ENCODE assay signal across 25 cellular contexts in the genomic region with DNA sequence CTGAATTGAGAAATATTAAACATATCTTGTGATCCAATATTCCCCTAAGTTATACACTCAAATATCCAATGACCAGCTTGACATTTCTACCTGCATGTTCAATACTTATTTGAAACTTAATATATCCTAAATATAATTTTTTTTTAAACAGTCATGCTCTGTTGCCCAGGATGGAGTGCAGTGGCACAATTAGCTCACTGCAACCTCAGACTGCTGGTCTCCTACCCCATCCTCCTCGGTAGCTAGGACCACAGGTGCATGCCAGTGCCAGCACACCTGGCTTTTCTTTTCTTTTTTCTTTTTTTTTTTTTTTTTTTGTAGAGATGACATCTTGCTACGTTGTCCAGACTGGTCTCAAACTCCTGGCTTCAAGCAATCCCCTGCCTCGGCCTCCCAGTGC. TPM values are rescaled to one million over a fixed set of nuclear protein-coding genes. Genes with fewer than 3 reads are reported as not detected.
DNase-seq lines count a peak whose midpoint lies in the region; ATAC-seq, FAIRE-seq and TF ChIP-seq lines count a peak whose summit lies in the region.
"Had no signal": no experiment of that assay in that cellular context is flagged by ENCODE, and none has a peak within 500 bp of the region (broad histone marks: within the 10 kb centered on the region; RNA-seq: fewer than 3 reads in every experiment).

No MANE protein-coding gene starts in this region.

- no peak for TF ChIP-seq RAD21 in HepG2 (CRISPR knock-in tag; IDR thresholded peaks at IDR 0.05)
- TF ChIP-seq RAD21 in GM12878 (IDR thresholded peaks at IDR 0.05; ENCODE audit: insufficient read depth, low read depth, low read length), result no peak

- TF ChIP-seq EP300 in HepG2 (IDR thresholded peaks at IDR 0.05; ENCODE audit: low read depth in 2 of 2, low read length in 2 of 2), result no peak
- TF ChIP-seq EP300 in HepG2 (CRISPR knock-in tag; IDR thresholded peaks at IDR 0.05; ENCODE audit: borderline replicate concordance), result no peak
- TF ChIP-seq EP300 in GM12878 (IDR thresholded peaks at IDR 0.05; ENCODE audit: borderline replicate concordance in 1 of 2, control insufficient read depth in 1 of 2, low read depth in 2 of 2, low read length in 2 of 2), result no peak

- DNase-seq in HepG2 (ENCODE audit: low spot score) (no peak), right lobe of liver (no peak), GM12878 (ENCODE audit: low read depth, low spot score) (no peak)
- no peak for DNase-seq in stimulated activated CD4-positive, alpha-beta T cell treated with anti-CD3 and anti-CD28 coated beads, Interleukin-2, amount 100 ng/mL, for 48 hours
- DNase-seq: C1 segment of cervical spinal cord; CD4-positive, alpha-beta memory T cell; COR-L47; EL; GDM1; MG63; NCI-H1105 treated with DMSO at 0.1 percent for 48 hours; NCI-H1694; NCI-H2029 treated with DMSO at 0.1 percent for 48 hours; NCI-H2171; NCI-H226; NCI-H510A; NCI-H69; SHP77 treated with DMSO at 0.1 percent for 48 hours; SW 1271 had no signal

- in situ Hi-C loops in HepG2 (cut with HindIII; ENCODE audit: extremely low pct_ligation_motif_present, low pct_unique_long_range_greater_than_20kb) (no loop called here), GM12878 (cut with MboI) (no loop called here)

- H3K79me2 ChIP-seq in HepG2 (ENCODE audit: insufficient read depth, low read length) (peaks cover 35% of the 10 kb centered on the region), GM12878 (ENCODE audit: control insufficient read depth, insufficient read depth, low read length) (peaks cover 39% of the 10 kb centered on the region)

- no peaks in the 10 kb centered on the region for H4K20me1 ChIP-seq in HepG2 (ENCODE audit: insufficient read depth, low read length)
- no peaks in the 10 kb centered on the region for H4K20me1 ChIP-seq in GM12878 (ENCODE audit: control insufficient read depth, insufficient read depth)

- H3K9me3 ChIP-seq in HepG2 (ENCODE audit: low read length) (no peaks in the 10 kb centered on the region), right lobe of liver (no peaks in the 10 kb centered on the region), GM12878 (replicated peaks; ENCODE audit: control insufficient read depth, insufficient read depth, low read length) (no peaks in the 10 kb centered on the region; the same call in 2 of the 3 replicates)
- H3K9me3 ChIP-seq: MG63 had no signal

- H3K9ac ChIP-seq in HepG2 (ENCODE audit: insufficient read depth, low read depth, low read length), result no peak overlapping the region
- H3K9ac ChIP-seq in GM12878 (ENCODE audit: control insufficient read depth, insufficient read depth, low read length), result no peak overlapping the region

- ATAC-seq in HepG2 (no peak), right lobe of liver (no peak), HG03354 (IDR thresholded peaks at IDR 0.05; ENCODE audit: poor library complexity, severe bottlenecking, unreplicated experiment) (peak; percentile 33), GM12878 (peak; percentile 22; the same call in 2 of the 3 replicates), HG02852 (IDR thresholded peaks at IDR 0.05; ENCODE audit: unreplicated experiment) (no peak), HG02571 (IDR thresholded peaks at IDR 0.05; ENCODE audit: unreplicated experiment) (no peak)
- ATAC-seq: K562, Panc1 had no signal

- no TSS peak for BruUV-seq in HepG2 (replicated peaks; lab: Mats Ljungman, UMichigan)
- no TSS peak for BruUV-seq in GM12878 (replicated peaks; lab: Mats Ljungman, UMichigan)

- intact Hi-C loops in HepG2 (cut with micrococcal nuclease; ENCODE audit: unreplicated experiment) (no loop called here), right lobe of liver (cut with DNase I) (no loop called here), GM12878 (cut with micrococcal nuclease; ENCODE audit: unreplicated experiment) (no loop called here)

- RAD21 ChIA-PET in GM12878 (lab: Charles Lee; ENCODE audit: unreplicated experiment), result interaction anchor here (0.6 to 4.0 kb wide), 6 partner anchors 9 to 85 kb away, joined by 3 to 38 read pairs (median 8); no protein-coding TSS in a partner anchor

- SMC1A ChIA-PET in GM12878 (lab: Charles Lee; ENCODE audit: uncharacterized antibody, unreplicated experiment), result interaction anchor here (0.6 to 5.8 kb wide), 6 partner anchors 11 to 198 kb away, joined by 3 to 56 read pairs (median 4); no protein-coding TSS in a partner anchor

- H3K4me3 ChIP-seq in HepG2 (replicated peaks in 1 of 3; ENCODE audit: insufficient read depth in 1 of 3, low read depth in 2 of 3, low read length in 3 of 3) (no peak overlapping the region), right lobe of liver (no peak overlapping the region), GM12878 (no peak overlapping the region)
- H3K4me3 ChIP-seq: K562, MG63 had no signal

- 0 out of 2 replicates have a peak overlapping the region, but pooled peaks have one; percentile 1 for H3K4me2 ChIP-seq in HepG2 (ENCODE audit: low read depth, low read length)
- peak overlapping the region; percentile 61 for H3K4me2 ChIP-seq in GM12878 (ENCODE audit: control insufficient read depth, insufficient read depth)

- no peak for FAIRE-seq in HepG2 (lab: Jason Lieb, UNC)
- no peak for FAIRE-seq in GM12878 (lab: Jason Lieb, UNC)
- FAIRE-seq: K562 had no signal

- WGBS in HepG2 (ENCODE audit: low lambda C conversion rate), result 96% methylated on average over 3 of the region's 3 CpGs
- 100% methylated on average over 2 of the region's 3 CpGs for WGBS in right lobe of liver (ENCODE audit: insufficient coverage, low coverage, low lambda C conversion rate, missing lambda C conversion rate)
- 74% methylated on average over 2 of the region's 3 CpGs for WGBS in GM12878 (ENCODE audit: insufficient coverage, insufficient replicate concordance, low lambda C conversion rate, missing lambda C conversion rate)

- H3K4me1 ChIP-seq in HepG2 (ENCODE audit: insufficient read depth, low read length), result peaks cover 37% of the 10 kb centered on the region
- H3K4me1 ChIP-seq in right lobe of liver, result peaks cover 0 to 32% (median 11%) of the 10 kb centered on the region in 4 donors
- H3K4me1 ChIP-seq in GM12878 (ENCODE audit: control insufficient read depth, insufficient read depth, low read length), result peaks cover 8% of the 10 kb centered on the region

- H3K27ac ChIP-seq in HepG2 (ENCODE audit: extremely low read length, insufficient read depth, low read length) (no peak overlapping the region), right lobe of liver (no peak overlapping the region), GM12878 (ENCODE audit: control insufficient read depth, insufficient read depth) (no peak overlapping the region)
- H3K27ac ChIP-seq: HL-60 had no signal

- H3K36me3 ChIP-seq in HepG2 (replicated peaks in 1 of 2; ENCODE audit: control insufficient read depth in 1 of 2, insufficient read depth in 2 of 2, low read length in 2 of 2), result peaks cover 4 to 11% of the 10 kb centered on the region in 2 experiments; a peak in 2 of 5 replicates
- H3K36me3 ChIP-seq in right lobe of liver, result peaks cover 0 to 17% (median 1%) of the 10 kb centered on the region in 4 donors
- peaks cover 0 to 3% of the 10 kb centered on the region in 2 experiments; a peak in 2 of 4 replicates for H3K36me3 ChIP-seq in GM12878 (ENCODE audit: control insufficient read depth in 2 of 2, insufficient read depth in 2 of 2, low read length in 1 of 2)
- H3K36me3 ChIP-seq: MG63 had no signal

- TF ChIP-seq CTCF in HepG2 (CRISPR knock-in tag; IDR thresholded peaks at IDR 0.05) (no peak), right lobe of liver (IDR thresholded peaks at IDR 0.05) (no peak), GM12878 (IDR thresholded peaks at IDR 0.05 in 2 of 3, conservative IDR thresholded peaks at IDR 0.05 in 1 of 3; ENCODE audit: control insufficient read depth in 2 of 3, extremely low read depth in 1 of 3, insufficient read depth in 1 of 3, low read depth in 3 of 3, low read length in 3 of 3) (no peak)

- POLR2A ChIA-PET in HepG2 (lab: Yijun Ruan, JAX) (interaction anchor here (3.9 kb wide), 1 partner anchor 70 kb away, joined by 17 read pairs; no protein-coding TSS in a partner anchor), GM12878 (lab: Charles Lee) (interaction anchor here (1.2 to 3.2 kb wide), 3 partner anchors 16 to 33 kb away, joined by 3 to 18 read pairs (median 8); no protein-coding TSS in a partner anchor)

- H3K27me3 ChIP-seq in HepG2 (ENCODE audit: control insufficient read depth in 1 of 2, insufficient read depth in 2 of 2, low read length in 2 of 2) (no peaks in the 10 kb centered on the region), right lobe of liver (no peaks in the 10 kb centered on the region), GM12878 (replicated peaks in 1 of 2; ENCODE audit: control insufficient read depth in 2 of 2, insufficient read depth in 2 of 2, low read length in 1 of 2) (no peaks in the 10 kb centered on the region)
- H3K27me3 ChIP-seq: MG63 had no signal

- H2AFZ ChIP-seq in HepG2 (ENCODE audit: low read length) (no peak overlapping the region), GM12878 (ENCODE audit: control insufficient read depth, low read depth, low read length) (no peak overlapping the region)

- TF ChIP-seq POLR2A in HepG2 (IDR thresholded peaks at IDR 0.05; ENCODE audit: insufficient read depth in 1 of 2, low read depth in 2 of 2, low read length in 2 of 2) (no peak), right lobe of liver (IDR thresholded peaks at IDR 0.05) (no peak), GM12878 (IDR thresholded peaks at IDR 0.05; ENCODE audit: low read depth, low read length) (no peak)

- CTCF ChIA-PET in HepG2 (lab: Yijun Ruan, JAX; ENCODE audit: low intra/inter-chr PET ratio, low total read pairs) (no interaction called here), GM12878 (lab: Yijun Ruan, JAX) (interaction anchor here (0.8 to 3.7 kb wide), 7 partner anchors 15 to 402 kb away, joined by 3 to 17 read pairs (median 3); no protein-coding TSS in a partner anchor)

RNA-seq across cellular contexts. Expression of a gene that starts 4.2 kb away (rescaled TPM):
- 68.6 and 98.2 TPM in 2 replicates for total RNA-seq in HepG2 (2016; rRNA removed; fragmentation: Illumina TruSeq; extraction: Trizol)
- total RNA-seq in HepG2 (2016; cell fraction: cytosol; rRNA removed; fragmentation: Illumina TruSeq; extraction: Trizol; ENCODE audit: low read depth), result 11.5 and 14.9 TPM in 2 replicates
- 70.0 and 103 TPM in 2 replicates for total RNA-seq in HepG2 (2016; cell fraction: insoluble cytoplasmic fraction; rRNA removed; fragmentation: Illumina TruSeq; extraction: Trizol)
- total RNA-seq in HepG2 (2016; cell fraction: membrane; rRNA removed; fragmentation: Illumina TruSeq; extraction: Trizol), result 26.4 and 34.0 TPM in 2 replicates
- total RNA-seq in HepG2 (2016; cell fraction: nucleus; rRNA removed; fragmentation: Illumina TruSeq; extraction: Trizol), result 60.4 and 62.1 TPM in 2 replicates
- 13.7 and 21.9 TPM in 2 replicates for polyA plus RNA-seq in HepG2 (2011; rRNA removed)
- 11.5 and 15.4 TPM in 2 replicates for polyA plus RNA-seq in HepG2 (2011; cell fraction: cytosol; rRNA removed)
- 4.5 and 5.2 TPM in 2 replicates for polyA plus RNA-seq in HepG2 (2011; cell fraction: nucleus; rRNA removed)
- 31.0 and 46.5 TPM in 2 replicates for polyA plus RNA-seq in HepG2 (2012)
- polyA plus RNA-seq in HepG2 (2016; cell fraction: cytosol; fragmentation: Illumina TruSeq; extraction: Trizol; ENCODE audit: low read depth), result 10.7 and 10.8 TPM in 2 replicates
- 71.6 and 79.6 TPM in 2 replicates for polyA plus RNA-seq in HepG2 (2016; cell fraction: insoluble cytoplasmic fraction; fragmentation: Illumina TruSeq; extraction: Trizol; ENCODE audit: low read depth)
- polyA plus RNA-seq in HepG2 (2016; cell fraction: membrane; fragmentation: Illumina TruSeq; extraction: Trizol; ENCODE audit: low read depth), result 15.4 and 19.8 TPM in 2 replicates
- polyA plus RNA-seq in HepG2 (2016; cell fraction: nucleus; fragmentation: Illumina TruSeq; extraction: Trizol; ENCODE audit: insufficient read depth, low read depth), result 27.3 and 28.7 TPM in 2 replicates
- 7.0 and 141 TPM in 2 replicates for polyA minus RNA-seq in HepG2 (2011; rRNA and poly(A)+ RNA removed; ENCODE audit: low replicate concordance)
- polyA minus RNA-seq in HepG2 (2011; cell fraction: cytosol; rRNA and poly(A)+ RNA removed), result 13.4 and 17.7 TPM in 2 replicates
- polyA minus RNA-seq in HepG2 (2011; cell fraction: nucleus; rRNA and poly(A)+ RNA removed), result 98.0 and 107 TPM in 2 replicates
- 10 to 100 TPM; 37.0 to 47.5 (median 40.7) TPM for total RNA-seq in right lobe of liver
- total RNA-seq in GM12878 (2013; cell fraction: nucleolus; rRNA removed), result 87.8 and 98.2 TPM in 2 replicates
- total RNA-seq in GM12878 (2014; rRNA removed), result 34.8 and 45.1 TPM in 2 replicates
- total RNA-seq in GM12878 (2014; rRNA removed; fragmentation: Illumina TruSeq; extraction: Trizol), result 56.2 and 57.0 TPM in 2 replicates
- total RNA-seq in GM12878 (2021), result 36.8 and 38.6 TPM in 2 replicates
- 23.3 TPM for polyA plus RNA-seq in GM12878 (2011; ENCODE audit: low read depth)
- 39.9 and 55.5 TPM in 2 replicates for polyA plus RNA-seq in GM12878 (2011; rRNA removed)
- polyA plus RNA-seq in GM12878 (2011; cell fraction: cytosol; rRNA removed), result 17.1 and 20.3 TPM in 2 replicates
- polyA plus RNA-seq in GM12878 (2011; cell fraction: nucleus; rRNA removed), result 15.4 and 16.4 TPM in 2 replicates
- polyA plus RNA-seq in GM12878 (2012), result 23.7 and 28.4 TPM in 2 replicates
- 48.8 and 66.6 TPM in 2 replicates for polyA plus RNA-seq in GM12878 (2014; fragmentation: Illumina TruSeq; extraction: Trizol)
- 100 to 1,000 TPM in 1 of 2 experiments, 10 to 100 TPM in 1; 65.0 to 101 TPM for polyA plus RNA-seq in GM12878 (2014; fragmentation: Nextera tagmentation; extraction: Ambion mirVana)
- 24.7 and 31.3 TPM in 2 replicates for polyA plus RNA-seq in GM12878 (2014; rRNA removed)
- polyA plus RNA-seq in GM12878 (2016; fragmentation: Nextera tagmentation; extraction: Ambion mirVana), result 10 to 100 TPM; 31.3 to 33.8 TPM
- 19.8 and 39.5 TPM in 2 replicates for polyA minus RNA-seq in GM12878 (2011; rRNA and poly(A)+ RNA removed)
- 12.6 and 16.5 TPM in 2 replicates for polyA minus RNA-seq in GM12878 (2011; cell fraction: cytosol; rRNA and poly(A)+ RNA removed)
- polyA minus RNA-seq in GM12878 (2011; cell fraction: nucleus; rRNA and poly(A)+ RNA removed), result 34.2 and 46.5 TPM in 2 replicates

Comparison
In these comparisons a context has a peak if more than half of its experiments do, and no peak if none do; other contexts are left out.
1. ATAC-seq: peak in HG03354 (single experiment) and GM12878 (single experiment); none in HepG2 (single experiment), right lobe of liver (0 of 4), HG02852 (single experiment) and HG02571 (single experiment).